8 cellular contexts compared by ENCODE assay signal in genomic region chr2:226995625-226996041, GRCh38.
A peak's percentile ranks its signal among the peaks of the same experiment; 100 is the strongest.
DNase-seq lines count a peak whose midpoint lies in the region; ATAC-seq, FAIRE-seq and TF ChIP-seq lines count a peak whose summit lies in the region.

No MANE protein-coding gene starts in this region.

- no peak overlapping the region for H3K4me3 Mint-ChIP-seq in CD8-positive, alpha-beta memory T cell
- H3K4me3 Mint-ChIP-seq in T-cell: no peak overlapping the region

- H3K36me3 ChIP-seq in bronchial epithelial cell (ENCODE audit: control insufficient read depth, insufficient read depth, low read length): peaks cover 4% of the 10 kb centered on the region
- peaks cover 5% of the 10 kb centered on the region for H3K36me3 ChIP-seq in CD8-positive, alpha-beta memory T cell (ENCODE audit: insufficient read depth, low read length)

- no peaks in the 10 kb centered on the region for H3K4me1 Mint-ChIP-seq in CD8-positive, alpha-beta memory T cell
- H3K4me1 Mint-ChIP-seq in T-cell: no peaks in the 10 kb centered on the region

- H3K27ac ChIP-seq in CD8-positive, alpha-beta memory T cell (ENCODE audit: low read depth, low read length): no peak overlapping the region

- no peaks in the 10 kb centered on the region for H3K9me3 ChIP-seq in CD8-positive, alpha-beta memory T cell (ENCODE audit: low read length)

- H3K27me3 ChIP-seq in bronchial epithelial cell (ENCODE audit: control insufficient read depth, insufficient read depth, low read length): no peaks in the 10 kb centered on the region
- no peaks in the 10 kb centered on the region for H3K27me3 ChIP-seq in CD8-positive, alpha-beta memory T cell (ENCODE audit: insufficient read depth, low read length, poor library complexity, severe bottlenecking)

- FAIRE-seq in bronchial epithelial cell (lab: Jason Lieb, UNC): no peak
- FAIRE-seq in D721Med (lab: Jason Lieb, UNC): no peak

- DNase-seq in GM10248 (ENCODE audit: extremely low spot score) (peak; percentile 46), HPDE6-E6E7 (ENCODE audit: extremely low spot score) (peak; percentile 66), bronchial epithelial cell (ENCODE audit: low read depth) (peak; percentile 55), smooth muscle cell of the brain vasculature (ENCODE audit: low read depth, low spot score) (peak; percentile 96), D721Med (ENCODE audit: insufficient read length, low spot score) (no peak), T-cell (no peak)
- DNase-seq in CD8-positive, alpha-beta memory T cell: no peak

- CTCF ChIA-PET in GM10248 (lab: Yijun Ruan, JAX): no interaction called here
- CTCF ChIA-PET in CD8-positive, alpha-beta memory T cell (lab: Charles Lee): interaction anchor here (0.6 kb wide), 1 partner anchor 17 kb away, joined by 3 read pairs; no protein-coding TSS in a partner anchor
- CTCF ChIA-PET in T-cell (lab: Charles Lee): interaction anchor here in 1 of 2 donors (0.5 kb wide), 1 partner anchor 1029 kb away, joined by 8 read pairs; no protein-coding TSS in a partner anchor

- ATAC-seq in T-cell (replicated peaks in 1 of 4) (no peak), HG02885 (IDR thresholded peaks at IDR 0.05; ENCODE audit: poor library complexity, unreplicated experiment) (no peak)

- POLR2A ChIA-PET in GM10248 (lab: Yijun Ruan, JAX): no interaction called here
- POLR2A ChIA-PET in CD8-positive, alpha-beta memory T cell (lab: Charles Lee): no interaction called here
- POLR2A ChIA-PET in T-cell (lab: Charles Lee): no interaction called here

- peaks cover 0 to 1% (median 0%) of the 10 kb centered on the region in 5 donors for H3K9me3 Mint-ChIP-seq in CD8-positive, alpha-beta memory T cell
- peaks cover 0 to 9% (median 0%) of the 10 kb centered on the region in 3 donors for H3K9me3 Mint-ChIP-seq in T-cell

- H3K27me3 Mint-ChIP-seq in CD8-positive, alpha-beta memory T cell: no peaks in the 10 kb centered on the region
- no peaks in the 10 kb centered on the region for H3K27me3 Mint-ChIP-seq in T-cell

- H3K4me3 ChIP-seq in bronchial epithelial cell (ENCODE audit: low read depth, low read length): no peak overlapping the region
- no peak overlapping the region for H3K4me3 ChIP-seq in CD8-positive, alpha-beta memory T cell (ENCODE audit: low read length)

- TF ChIP-seq CTCF in GM10248 (IDR thresholded peaks at IDR 0.05; ENCODE audit: control extremely low read depth, extremely low read depth, low read depth, missing control alignments) (no peak), bronchial epithelial cell (IDR thresholded peaks at IDR 0.05; ENCODE audit: insufficient read depth, low read length, severe bottlenecking) (no peak), D721Med (IDR thresholded peaks at IDR 0.05; ENCODE audit: insufficient read depth, missing control alignments) (no peak)

- H3K36me3 Mint-ChIP-seq in CD8-positive, alpha-beta memory T cell: peaks cover 58 to 65% (median 63%) of the 10 kb centered on the region in 3 donors
- peaks cover 75% of the 10 kb centered on the region for H3K36me3 Mint-ChIP-seq in T-cell

- H3K27ac Mint-ChIP-seq in CD8-positive, alpha-beta memory T cell: no peak overlapping the region
- H3K27ac Mint-ChIP-seq in T-cell: no peak overlapping the region

- no peaks in the 10 kb centered on the region for H3K4me1 ChIP-seq in CD8-positive, alpha-beta memory T cell (ENCODE audit: insufficient read depth, low read length)

Comparison
In these comparisons a context has a peak if more than half of its experiments do, and no peak if none do; other contexts are left out.
1. DNase-seq: peak in GM10248 (single experiment), HPDE6-E6E7 (single experiment), bronchial epithelial cell (single experiment) and smooth muscle cell of the brain vasculature (single experiment); none in D721Med (single experiment), CD8-positive, alpha-beta memory T cell (0 of 5) and T-cell (0 of 34).